Comparison of ENCODE assay signal across 20 cellular contexts in genomic region chr1:91226741-91227140, GRCh38.
DNase-seq lines count a peak whose midpoint lies in the region; ATAC-seq and TF ChIP-seq lines count a peak whose summit lies in the region.
"Had no signal": no experiment of that assay in that cellular context is flagged by ENCODE, and none has a peak within 500 bp of the region (broad histone marks: within the 10 kb centered on the region; RNA-seq: fewer than 3 reads in every experiment).

No MANE protein-coding gene starts in this region.

- ATAC-seq in Panc1 (no peak), esophagus mucosa (peak; percentile 80), GM21360 (IDR thresholded peaks at IDR 0.05; ENCODE audit: unreplicated experiment) (no peak)
- ATAC-seq: A549; CD8-positive, alpha-beta T cell; Right ventricle myocardium inferior had no signal

- H3K4me1 ChIP-seq in HEK293 (ENCODE audit: control insufficient read depth, insufficient read depth, low read length) (no peaks in the 10 kb centered on the region), Panc1 (ENCODE audit: control insufficient read depth, insufficient read depth, low read length) (no peaks in the 10 kb centered on the region)
- H3K4me1 ChIP-seq: A549, BLaER1 had no signal

- H3K27ac ChIP-seq in C4-2B (no peak overlapping the region), HEK293 (ENCODE audit: extremely low read depth, low read depth, low read length) (no peak overlapping the region), Panc1 (ENCODE audit: low read length) (no peak overlapping the region)
- H3K27ac ChIP-seq: A549, BLaER1 had no signal

- peak; percentile 41 for TF ChIP-seq CTCF in C4-2B (conservative IDR thresholded peaks at IDR 0.05)
- no peak for TF ChIP-seq CTCF in HEK293 (tag by site-specific recombination; IDR thresholded peaks at IDR 0.05)
- 0 out of 2 replicates have a peak, but pooled peaks have one; percentile 5 for TF ChIP-seq CTCF in Panc1 (IDR thresholded peaks at IDR 0.05)

- H3K4me3 ChIP-seq in HEK293 (ENCODE audit: low read depth, low read length) (no peak overlapping the region), Panc1 (ENCODE audit: low read depth in 2 of 2, low read length in 2 of 2) (no peak overlapping the region)
- H3K4me3 ChIP-seq: A549, BLaER1 had no signal

- DNase-seq in Panc1 (ENCODE audit: low read depth, low spot score), result no peak
- DNase-seq in AG20443 (ENCODE audit: low spot score), result no peak
- DNase-seq in SK-N-DZ (ENCODE audit: low spot score), result no peak
- no peak for DNase-seq in T-helper 1 cell
- DNase-seq: Calu3; CD8-positive, alpha-beta T cell; H7; NCI-H1105 treated with DMSO at 0.1 percent for 48 hours; NCI-H1694 treated with DMSO at 0.1 percent for 48 hours; NCI-H2107; NCI-H510A; NCI-H82; SW 1271 had no signal

- intact Hi-C loops in Panc1 (cut with micrococcal nuclease; ENCODE audit: unreplicated experiment), result no loop called here

- no peaks in the 10 kb centered on the region for H3K27me3 ChIP-seq in Panc1 (ENCODE audit: control insufficient read depth, insufficient read depth, low read length)
- H3K27me3 ChIP-seq: BLaER1 had no signal

- CTCF ChIA-PET in HEK293 (lab: Yijun Ruan, JAX) (interaction anchor here (2.1 kb wide), 1 partner anchor 61 kb away, joined by 5 read pairs; no protein-coding TSS in a partner anchor), Panc1 (lab: Charles Lee) (no interaction called here)

- BruUV-seq in Panc1 (replicated peaks; lab: Mats Ljungman, UMichigan), result no TSS peak

- in situ Hi-C loops in Panc1 (cut with HindIII; ENCODE audit: low pct_unique_long_range_greater_than_20kb, low sequenced_read_pairs), result no loop called here

- POLR2A ChIA-PET in HEK293 (lab: Yijun Ruan, JAX) (interaction anchor here (0.5 kb wide), 1 partner anchor 980 kb away, joined by 3 read pairs; no protein-coding TSS in a partner anchor), Panc1 (lab: Charles Lee) (no interaction called here)

- no peaks in the 10 kb centered on the region for H3K36me3 ChIP-seq in HEK293 (ENCODE audit: control insufficient read depth in 2 of 2, insufficient read depth in 1 of 2, low read length in 2 of 2)
- H3K36me3 ChIP-seq in Panc1 (ENCODE audit: control insufficient read depth, insufficient read depth, low read length), result no peaks in the 10 kb centered on the region
- H3K36me3 ChIP-seq: BLaER1 had no signal

- H3K9me3 ChIP-seq in HEK293 (ENCODE audit: control insufficient read depth, insufficient read depth, low read depth, low read length) (no peaks in the 10 kb centered on the region), Panc1 (ENCODE audit: control insufficient read depth, insufficient read depth, low read depth, low read length) (no peaks in the 10 kb centered on the region)
- H3K9me3 ChIP-seq: A549, BLaER1 had no signal

TF ChIP-seq in HEK293, 187 proteins besides CTCF, POLR2A, EP300 and RAD21:
- TF ChIP-seq ZNF416 (tag by site-specific recombination; IDR thresholded peaks at IDR 0.05), result no peak
- 0 out of 2 replicates have a peak, but pooled peaks have one; percentile 33 for TF ChIP-seq PRDM10 (tag by site-specific recombination; IDR thresholded peaks at IDR 0.05)
